ENCODE assay signal across 8 cellular contexts in genomic region chr1:96966536-96967138, GRCh38.
A peak's percentile ranks its signal among the peaks of the same experiment; 100 is the strongest.
DNase-seq lines count a peak whose midpoint lies in the region; ATAC-seq and TF ChIP-seq lines count a peak whose summit lies in the region.

No MANE protein-coding gene starts in this region.

- no peak overlapping the region for H3K27ac ChIP-seq in coronary artery
- no peak overlapping the region for H3K27ac ChIP-seq in right lobe of liver

- intact Hi-C loops in right lobe of liver (cut with DNase I) = no loop called here

- H3K4me1 ChIP-seq in BE2C (peaks cover 21% of the 10 kb centered on the region), right lobe of liver (peaks cover 0 to 6% (median 0%) of the 10 kb centered on the region in 4 donors)

- WGBS in right lobe of liver (ENCODE audit: insufficient coverage, low coverage, low lambda C conversion rate, missing lambda C conversion rate) = 5% methylated on average over 8 of the region's 15 CpGs

- no peaks in the 10 kb centered on the region for H3K27me3 ChIP-seq in BE2C
- no peaks in the 10 kb centered on the region for H3K27me3 ChIP-seq in right lobe of liver

- TF ChIP-seq CTCF in BE2C (IDR thresholded peaks at IDR 0.05; ENCODE audit: low read depth, low read length) (peak; percentile 97), coronary artery (IDR thresholded peaks at IDR 0.05) (peak; percentile 64), right lobe of liver (IDR thresholded peaks at IDR 0.05) (peak in 3 of 4 donors; percentile 87 to 97 (median 95))

- H3K36me3 ChIP-seq in BE2C = no peaks in the 10 kb centered on the region
- no peaks in the 10 kb centered on the region for H3K36me3 ChIP-seq in right lobe of liver

- peak; percentile 92 for ATAC-seq in GM18873 (IDR thresholded peaks at IDR 0.05; ENCODE audit: low FRiP score, unreplicated experiment)
- ATAC-seq in HG03135 (IDR thresholded peaks at IDR 0.05; ENCODE audit: unreplicated experiment) = peak; percentile 90
- ATAC-seq in right lobe of liver = peak; percentile 78 to 93 (median 90)

- TF ChIP-seq POLR2A in right lobe of liver (IDR thresholded peaks at IDR 0.05) = no peak

- DNase-seq in BE2C (peak; percentile 85), NCI-H226 (peak; percentile 21), coronary artery (ENCODE audit: low spot score) (no peak), right lobe of liver (peak; percentile 59 to 76 (median 64))
- DNase-seq in activated CD4-positive, alpha-beta T cell treated with anti-CD3 and anti-CD28 coated beads for 4 hours = peak; percentile 45 to 72
- peak; percentile 35 to 42 (median 38) for DNase-seq in stimulated activated CD4-positive, alpha-beta T cell treated with anti-CD3 and anti-CD28 coated beads, TNF-alpha, amount 100 ng/mL, for 4 hours (ENCODE audit: low read depth in 3 of 3)

- peak overlapping the region; percentile 62 for H3K4me3 ChIP-seq in BE2C (ENCODE audit: low read depth, low read length)
- H3K4me3 ChIP-seq in coronary artery = peak overlapping the region; percentile 5
- no peak overlapping the region for H3K4me3 ChIP-seq in right lobe of liver

- H3K9me3 ChIP-seq in BE2C (no peaks in the 10 kb centered on the region), right lobe of liver (no peaks in the 10 kb centered on the region)

Comparison
In these comparisons a context has a peak if more than half of its experiments do, and no peak if none do; other contexts are left out.
1. H3K4me3 ChIP-seq: peak in BE2C (single experiment) and coronary artery (single experiment); none in right lobe of liver (0 of 3).
2. Peak in every context shown above with its lines, with median percentiles within 50 percentile points of each other: CTCF ChIP-seq and ATAC-seq.